10 cellular contexts compared by ENCODE assay signal in the genomic region with DNA sequence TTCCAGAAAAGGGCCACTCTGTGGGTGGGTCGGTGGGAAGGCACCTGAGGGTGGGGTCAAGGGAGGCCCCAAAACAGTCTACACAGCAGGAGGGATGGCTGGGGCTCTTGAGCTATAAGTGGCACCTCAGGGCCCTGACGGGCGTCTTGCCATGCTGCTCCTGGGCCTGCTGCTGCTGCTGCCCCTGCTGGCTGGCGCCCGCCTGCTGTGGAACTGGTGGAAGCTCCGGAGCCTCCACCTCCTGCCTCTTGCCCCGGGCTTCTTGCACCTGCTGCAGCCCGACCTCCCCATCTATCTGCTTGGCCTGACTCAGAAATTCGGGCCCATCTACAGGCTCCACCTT. TPM values are rescaled to one million over a fixed set of nuclear protein-coding genes. Genes with fewer than 3 reads are reported as not detected.
DNase-seq lines count a peak whose midpoint lies in the region; ATAC-seq and TF ChIP-seq lines count a peak whose summit lies in the region.
"Not testable (repeated sequence)": the region's sequence is repeated elsewhere in the genome, so short reads cannot be mapped to it uniquely, and the experiment has no call there.
"Had no signal": no experiment of that assay in that cellular context is flagged by ENCODE, and none has a peak within 500 bp of the region (broad histone marks: within the 10 kb centered on the region; RNA-seq: fewer than 3 reads in every experiment).

No MANE protein-coding gene starts in this region.

- not testable (repeated sequence) for H3K27ac Mint-ChIP-seq in activated CD4-positive, alpha-beta T cell treated with anti-CD3 and anti-CD28 coated beads, Interleukin-2, amount 10 ng/mL, durations not matched to agents 24 days and 14 days

- H3K36me3 ChIP-seq in right lobe of liver; psoas muscle (ENCODE audit: insufficient read depth in 1 of 2, low read depth in 1 of 2); thyroid gland: not testable (repeated sequence)

- peak in 3 of 4 donors; percentile 5 to 16 (median 13) for TF ChIP-seq CTCF in right lobe of liver (IDR thresholded peaks at IDR 0.05)
- not testable (repeated sequence) for TF ChIP-seq CTCF in psoas muscle (IDR thresholded peaks at IDR 0.05); thyroid gland (IDR thresholded peaks at IDR 0.05)

- not testable (repeated sequence) for H3K9me3 Mint-ChIP-seq in activated CD4-positive, alpha-beta T cell treated with anti-CD3 and anti-CD28 coated beads, Interleukin-2, amount 10 ng/mL, durations not matched to agents 24 days and 14 days

- H3K27ac ChIP-seq in right lobe of liver: peak overlapping the region in 1 of 3 donors; percentile 37
- not testable (repeated sequence) for H3K27ac ChIP-seq in psoas muscle, thyroid gland

- intact Hi-C loops in activated CD4-positive, alpha-beta T cell treated with anti-CD3 and anti-CD28 coated beads, Interleukin-2, amount 10 ng/mL, durations not matched to agents 24 days and 14 days (cut with micrococcal nuclease); left cardiac atrium (cut with DNase I); right lobe of liver (cut with DNase I); psoas muscle (cut with DNase I); thyroid gland (cut with DNase I): not testable (repeated sequence)

- DNase-seq in NCI-H1417 (lab: John Stamatoyannopoulos, UW) (peak in 2 of 3 experiments; percentile 10 to 64), left cardiac atrium (peak; percentile 26), right lobe of liver (peak in 2 of 3 donors; percentile 56 to 59), psoas muscle (peak; percentile 15 to 42), thyroid gland (peak; percentile 21 to 62)
- peak; percentile 15 for DNase-seq in activated CD4-positive, alpha-beta T cell treated with anti-CD3 and anti-CD28 coated beads, Interleukin-2, amount 10 ng/mL, durations not matched to agents 24 days and 14 days
- peak; percentile 3 for DNase-seq in activated naive CD4-positive, alpha-beta T cell treated with anti-CD3 and anti-CD28 coated beads, Interleukin-2, amount 50 U/mL, for 16 hours

- H3K27me3 ChIP-seq in right lobe of liver; psoas muscle (ENCODE audit: insufficient read depth in 3 of 3, low read length in 2 of 3); thyroid gland: not testable (repeated sequence)

- not testable (repeated sequence) for H3K4me1 Mint-ChIP-seq in activated CD4-positive, alpha-beta T cell treated with anti-CD3 and anti-CD28 coated beads, Interleukin-2, amount 10 ng/mL, durations not matched to agents 24 days and 14 days

- not testable (repeated sequence) for H3K4me3 Mint-ChIP-seq in activated CD4-positive, alpha-beta T cell treated with anti-CD3 and anti-CD28 coated beads, Interleukin-2, amount 10 ng/mL, durations not matched to agents 24 days and 14 days

- H3K36me3 Mint-ChIP-seq in activated CD4-positive, alpha-beta T cell treated with anti-CD3 and anti-CD28 coated beads, Interleukin-2, amount 10 ng/mL, durations not matched to agents 24 days and 14 days (ENCODE audit: low read depth): not testable (repeated sequence)

- ATAC-seq in left cardiac atrium, psoas muscle: not testable (repeated sequence)
- ATAC-seq in right lobe of liver: peak; percentile 1 to 30 (median 6)

- H3K4me3 ChIP-seq in right lobe of liver; psoas muscle; thyroid gland (replicated peaks in 1 of 3): not testable (repeated sequence)

- TF ChIP-seq POLR2A in right lobe of liver (IDR thresholded peaks at IDR 0.05); thyroid gland (IDR thresholded peaks at IDR 0.05): not testable (repeated sequence)

- not testable (repeated sequence) for H3K27me3 Mint-ChIP-seq in activated CD4-positive, alpha-beta T cell treated with anti-CD3 and anti-CD28 coated beads, Interleukin-2, amount 10 ng/mL, durations not matched to agents 24 days and 14 days

- WGBS in right lobe of liver (ENCODE audit: insufficient coverage, low coverage, low lambda C conversion rate, missing lambda C conversion rate): no CpG with 5 or more reads among the region's 9 CpGs
- 50 to 68% (median 63%) methylated on average over 3 to 8 of the region's 9 CpGs for WGBS in psoas muscle, 3 donors
- 30 to 60% methylated on average over 3 of the region's 9 CpGs for WGBS in thyroid gland, 2 donors

- H3K9me3 ChIP-seq in right lobe of liver, psoas muscle, thyroid gland: not testable (repeated sequence)

- not testable (repeated sequence) for H3K4me1 ChIP-seq in right lobe of liver, psoas muscle, thyroid gland

RNA-seq across cellular contexts. Expression of a gene that starts 9.1 kb away (rescaled TPM):
- 2.9 and 3.7 TPM in 2 replicates for total RNA-seq in activated CD4-positive, alpha-beta T cell treated with anti-CD3 and anti-CD28 coated beads, Interleukin-2, amount 10 ng/mL, durations not matched to agents 24 days and 14 days
- total RNA-seq in left cardiac atrium (100 to 1,000 TPM; 177 to 235 TPM), right lobe of liver (1,000 to 10,000 TPM; 1,420 to 2,805 (median 2,265) TPM), psoas muscle (10 to 100 TPM in 1 of 4 donors, 1 to 10 TPM in 3; 5.6 to 12.6 (median 9.4) TPM), thyroid gland (100 to 1,000 TPM; 233 to 370 (median 285) TPM)
- polyA plus RNA-seq in psoas muscle: 1 to 10 TPM; 2.6 to 3.3 (median 2.7) TPM
- polyA plus RNA-seq: IgD-negative memory B cell had no signal

RNA-seq across cellular contexts. Expression of a gene that starts 23.7 kb away (rescaled TPM):
- total RNA-seq in activated CD4-positive, alpha-beta T cell treated with anti-CD3 and anti-CD28 coated beads, Interleukin-2, amount 10 ng/mL, durations not matched to agents 24 days and 14 days: 2.7 and 3.3 TPM in 2 replicates
- total RNA-seq in left cardiac atrium: 100 to 1,000 TPM; 199 to 206 TPM
- total RNA-seq in right lobe of liver: 1,000 to 10,000 TPM; 1,495 to 2,818 (median 2,205) TPM
- 10 to 100 TPM in 3 of 4 donors, 1 to 10 TPM in 1; 5.6 to 13.2 (median 10.9) TPM for total RNA-seq in psoas muscle
- 1 to 10 TPM; 3.0 to 3.2 (median 3.1) TPM for polyA plus RNA-seq in psoas muscle
- 100 to 1,000 TPM; 181 to 401 (median 227) TPM for total RNA-seq in thyroid gland

RNA-seq across cellular contexts. Expression of a gene that starts 32.7 kb away (rescaled TPM):
- total RNA-seq in activated CD4-positive, alpha-beta T cell treated with anti-CD3 and anti-CD28 coated beads, Interleukin-2, amount 10 ng/mL, durations not matched to agents 24 days and 14 days: 0.35 TPM in 1 of 2 replicates, not detected in the other
- total RNA-seq in left cardiac atrium (10 to 100 TPM in 1 of 2 donors, 1 to 10 TPM in 1; 2.0 to 10.3 TPM), right lobe of liver (10 to 100 TPM in 3 of 6 experiments, 1 to 10 TPM in 3; 5.7 to 60.7 (median 14.0) TPM), psoas muscle (1 to 10 TPM in 1 of 4 donors, under 1 TPM in 1, not detected in 2; 0.19 to 9.9 TPM), thyroid gland (1 to 10 TPM in 1 of 4 donors, under 1 TPM in 2, not detected in 1; 0.24 to 1.7 (median 0.33) TPM)
- polyA plus RNA-seq in psoas muscle: under 1 TPM in 2 of 3 donors, not detected in 1; 0.05 to 0.10 TPM
- total RNA-seq: OCI-LY7 had no signal
- polyA plus RNA-seq: A549, IgD-negative memory B cell had no signal

RNA-seq across cellular contexts. Expression of a gene that starts 33.6 kb away (rescaled TPM):
- total RNA-seq in activated CD4-positive, alpha-beta T cell treated with anti-CD3 and anti-CD28 coated beads, Interleukin-2, amount 10 ng/mL, durations not matched to agents 24 days and 14 days: 13.2 and 14.1 TPM in 2 replicates
- total RNA-seq in left cardiac atrium (10 to 100 TPM; 12.8 to 20.9 TPM), right lobe of liver (10 to 100 TPM in 5 of 6 experiments, 1 to 10 TPM in 1; 9.8 to 14.6 (median 12.1) TPM), psoas muscle (10 to 100 TPM in 2 of 4 donors, 1 to 10 TPM in 2; 7.4 to 12.9 (median 9.9) TPM), thyroid gland (10 to 100 TPM; 21.3 to 36.4 (median 33.9) TPM)
- 10 to 100 TPM in 1 of 3 donors, 1 to 10 TPM in 2; 8.0 to 20.6 (median 9.2) TPM for polyA plus RNA-seq in psoas muscle

RNA-seq across cellular contexts. Expression of a gene that starts 46.5 kb away (rescaled TPM):
- total RNA-seq in activated CD4-positive, alpha-beta T cell treated with anti-CD3 and anti-CD28 coated beads, Interleukin-2, amount 10 ng/mL, durations not matched to agents 24 days and 14 days: 92.8 and 93.7 TPM in 2 replicates
- total RNA-seq in left cardiac atrium: 10 to 100 TPM; 36.8 to 45.1 TPM
- total RNA-seq in right lobe of liver: 10 to 100 TPM; 26.3 to 73.1 (median 47.1) TPM
- total RNA-seq in psoas muscle: 10 to 100 TPM; 27.9 to 31.0 (median 29.2) TPM
- polyA plus RNA-seq in psoas muscle: 10 to 100 TPM; 26.9 to 36.6 (median 31.8) TPM
- 10 to 100 TPM; 35.1 to 47.1 (median 39.4) TPM for total RNA-seq in thyroid gland

Comparison
In these comparisons a context has a peak if more than half of its experiments do, and no peak if none do; other contexts are left out.
1. DNase-seq: peak in every context shown above with its lines; median percentile 58 in right lobe of liver; 42 in thyroid gland; 37 in NCI-H1417; 28 in psoas muscle; 26 in left cardiac atrium; 15 in activated CD4-positive, alpha-beta T cell treated with anti-CD3 and anti-CD28 coated beads, Interleukin-2, amount 10 ng/mL, durations not matched to agents 24 days and 14 days; 3 in activated naive CD4-positive, alpha-beta T cell treated with anti-CD3 and anti-CD28 coated beads, Interleukin-2, amount 50 U/mL, for 16 hours.
2. RNA of a gene that starts 9.1 kb away (total RNA-seq): 1,420 to 2,805 TPM in right lobe of liver, 233 to 370 TPM in thyroid gland and 177 to 235 TPM in left cardiac atrium; 5.6 to 12.6 TPM in psoas muscle and 2.9 to 3.7 TPM in activated CD4-positive, alpha-beta T cell treated with anti-CD3 and anti-CD28 coated beads, Interleukin-2, amount 10 ng/mL, durations not matched to agents 24 days and 14 days; every median in the first group is over 10 times any median in the second.
3. RNA of a gene that starts 23.7 kb away (total RNA-seq): 1,495 to 2,818 TPM in right lobe of liver, 181 to 401 TPM in thyroid gland and 199 to 206 TPM in left cardiac atrium; 5.6 to 13.2 TPM in psoas muscle and 2.7 to 3.3 TPM in activated CD4-positive, alpha-beta T cell treated with anti-CD3 and anti-CD28 coated beads, Interleukin-2, amount 10 ng/mL, durations not matched to agents 24 days and 14 days; every median in the first group is over 10 times any median in the second.